Comparison of ENCODE assay signal across 17 cellular contexts in the genomic region with DNA sequence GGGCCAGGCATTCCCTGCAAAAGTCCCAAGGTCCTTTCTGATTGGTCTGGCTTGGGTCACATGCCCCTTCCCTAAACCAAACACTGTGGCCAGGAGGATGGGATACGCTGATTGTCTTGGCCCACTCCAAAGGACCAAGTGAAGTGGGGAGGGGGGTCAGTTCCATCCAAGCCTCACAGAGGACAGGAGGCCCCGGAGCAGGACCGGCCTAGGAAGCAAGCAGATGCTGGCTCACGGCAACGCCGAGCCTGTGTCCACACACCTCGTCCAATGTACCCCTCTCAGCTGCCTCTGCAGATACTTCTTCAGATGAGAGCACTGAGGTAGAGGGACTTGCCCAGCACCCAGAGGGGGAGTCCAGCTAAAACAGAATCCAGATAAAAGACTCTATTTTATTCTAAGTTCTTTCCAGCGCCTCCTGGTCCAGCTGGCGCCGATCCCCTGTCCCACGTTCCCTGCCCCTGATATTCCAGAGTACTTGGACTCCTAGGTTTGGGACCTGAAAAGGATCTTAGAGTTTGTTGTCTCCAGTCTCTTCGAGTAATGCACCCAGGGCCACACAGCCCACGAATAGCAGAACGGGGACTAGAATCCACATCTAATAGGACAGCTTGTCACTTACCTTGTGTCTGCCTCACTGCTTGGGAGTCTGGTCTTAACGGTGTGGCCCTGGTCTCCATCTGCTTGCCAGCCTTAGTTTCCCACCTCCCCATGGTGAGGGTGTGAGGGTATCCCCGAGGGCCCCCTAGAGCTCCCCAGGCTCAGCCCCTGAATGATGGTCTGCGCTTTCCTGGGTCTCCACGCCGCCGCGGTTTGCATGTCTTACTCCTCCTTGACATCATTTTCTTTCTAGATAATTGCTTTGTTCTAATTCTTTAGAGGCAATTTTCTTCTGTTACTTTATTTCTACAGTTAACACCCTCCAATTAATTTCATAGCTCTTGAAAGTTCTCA.
DNase-seq lines count a peak whose midpoint lies in the region; ATAC-seq and TF ChIP-seq lines count a peak whose summit lies in the region.
"Had no signal": no experiment of that assay in that cellular context is flagged by ENCODE, and none has a peak within 500 bp of the region (broad histone marks: within the 10 kb centered on the region; RNA-seq: fewer than 3 reads in every experiment).

No MANE protein-coding gene starts in this region.

- H3K4me2 ChIP-seq in neural progenitor cell = no peak overlapping the region

- H3K79me2 ChIP-seq in neural progenitor cell (ENCODE audit: low read depth) = no peaks in the 10 kb centered on the region

- no peaks in the 10 kb centered on the region for H3K36me3 ChIP-seq in neural progenitor cell
- H3K36me3 ChIP-seq in MG63 = no peaks in the 10 kb centered on the region

- no peaks in the 10 kb centered on the region for H4K20me1 ChIP-seq in neural progenitor cell (ENCODE audit: low read depth)

- TF ChIP-seq CTCF in brain (conservative IDR thresholded peaks at IDR 0.05) = no peak
- TF ChIP-seq CTCF in neural progenitor cell (IDR thresholded peaks at IDR 0.05) = no peak

- H3K9ac ChIP-seq in neural progenitor cell = no peak overlapping the region

- peak overlapping the region; percentile 5 to 90 (median 67) for H3K27ac Mint-ChIP-seq in brain
- H3K27ac Mint-ChIP-seq in neural progenitor cell = peak overlapping the region; percentile 23
- H3K27ac Mint-ChIP-seq: activated naive CD4-positive, alpha-beta T cell treated with anti-CD3 and anti-CD28 coated beads for 36 hours; CD4-positive, CD25-positive, alpha-beta regulatory T cell; naive thymus-derived CD4-positive, alpha-beta T cell had no signal

- H3K4me1 Mint-ChIP-seq in brain (peaks cover 69% of the 10 kb centered on the region), neural progenitor cell (peaks cover 63% of the 10 kb centered on the region)

- H3K4me3 Mint-ChIP-seq in brain (no peak overlapping the region), neural progenitor cell (peak overlapping the region; percentile 10)
- H3K4me3 Mint-ChIP-seq: activated naive CD4-positive, alpha-beta T cell treated with anti-CD3 and anti-CD28 coated beads for 36 hours; CD4-positive, CD25-positive, alpha-beta regulatory T cell; naive thymus-derived CD4-positive, alpha-beta T cell had no signal

- H3K4me3 ChIP-seq in neural progenitor cell = no peak overlapping the region
- no peak overlapping the region for H3K4me3 ChIP-seq in MG63

- no peaks in the 10 kb centered on the region for H3K36me3 Mint-ChIP-seq in brain
- no peaks in the 10 kb centered on the region for H3K36me3 Mint-ChIP-seq in neural progenitor cell
- H3K36me3 Mint-ChIP-seq: CD4-positive, CD25-positive, alpha-beta regulatory T cell had no signal

- H3K27ac ChIP-seq in neural progenitor cell = no peak overlapping the region
- H3K27ac ChIP-seq: HL-60 had no signal

- ATAC-seq in GM21825 (IDR thresholded peaks at IDR 0.05; ENCODE audit: unreplicated experiment) = no peak
- ATAC-seq: naive thymus-derived CD4-positive, alpha-beta T cell; Right ventricle myocardium inferior had no signal

- DNase-seq in activated effector memory CD4-positive, alpha-beta T cell treated with anti-CD3 and anti-CD28 coated beads, Interleukin-2, amount 50 U/mL, for 16 hours = peak; percentile 52
- DNase-seq in activated effector memory CD4-positive, alpha-beta T cell treated with Interleukin-2 at 50 U/mL for 16 hours = no peak
- DNase-seq in neural progenitor cell (ENCODE audit: low spot score) (no peak), SIG-M5 treated with dmso at 0.1 percent for 504 hours (lab: John Stamatoyannopoulos, UW; ENCODE audit: unreplicated experiment) (no peak), MG63 (no peak), HK-2 (ENCODE audit: unreplicated experiment) (no peak)
- DNase-seq: activated naive CD4-positive, alpha-beta T cell treated with anti-CD3 and anti-CD28 coated beads for 36 hours; CD4-positive, CD25-positive, alpha-beta regulatory T cell; DMS79; HCEC 1CT; NCI-H510A treated with DMSO at 0.1 percent for 48 hours; small intestine had no signal

- H3K9me3 ChIP-seq in neural progenitor cell (ENCODE audit: low read depth) (no peaks in the 10 kb centered on the region), MG63 (no peaks in the 10 kb centered on the region)

- peaks cover 0 to 3% (median 0%) of the 10 kb centered on the region in 5 experiments for H3K9me3 Mint-ChIP-seq in brain
- no peaks in the 10 kb centered on the region for H3K9me3 Mint-ChIP-seq in neural progenitor cell
- H3K9me3 Mint-ChIP-seq: activated naive CD4-positive, alpha-beta T cell treated with anti-CD3 and anti-CD28 coated beads for 36 hours had no signal

- no peak overlapping the region for H2AFZ ChIP-seq in neural progenitor cell (replicated peaks)

- peaks cover 55% of the 10 kb centered on the region for H3K4me1 ChIP-seq in neural progenitor cell

- peaks cover 28% of the 10 kb centered on the region for H3F3A ChIP-seq in neural progenitor cell (ENCODE audit: low read depth)

- H3K27me3 Mint-ChIP-seq in brain (peaks cover 11% of the 10 kb centered on the region), neural progenitor cell (ENCODE audit: insufficient read depth, low read depth) (peaks cover 17% of the 10 kb centered on the region)

- H3K27me3 ChIP-seq in neural progenitor cell (peaks cover 17% of the 10 kb centered on the region), MG63 (peaks cover 8% of the 10 kb centered on the region)
